ENCODE assay signal across 28 cellular contexts in the genomic region with DNA sequence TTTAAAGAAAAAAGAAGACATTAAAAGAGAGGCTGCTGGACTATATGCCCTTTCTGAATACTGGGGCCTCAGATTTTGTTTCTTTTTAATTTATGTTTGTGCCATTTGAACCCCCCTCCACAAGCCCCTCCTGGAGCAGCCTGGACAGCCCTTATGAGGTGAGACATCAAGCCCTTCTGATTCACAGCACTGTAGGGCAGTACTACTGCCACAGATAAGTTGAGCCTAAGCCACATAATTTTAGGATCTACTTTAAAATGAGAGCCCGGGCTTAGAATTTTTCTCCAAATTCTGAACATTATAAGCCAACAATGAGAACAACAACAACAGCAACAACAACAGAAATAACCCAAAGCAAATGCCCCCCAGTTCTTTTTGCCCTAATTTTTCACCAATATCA.
DNase-seq lines count a peak whose midpoint lies in the region; ATAC-seq and TF ChIP-seq lines count a peak whose summit lies in the region.
"Had no signal": no experiment of that assay in that cellular context is flagged by ENCODE, and none has a peak within 500 bp of the region (broad histone marks: within the 10 kb centered on the region; RNA-seq: fewer than 3 reads in every experiment).

No MANE protein-coding gene starts in this region.

- no peaks in the 10 kb centered on the region for H3K36me3 ChIP-seq in WERI-Rb-1
- H3K36me3 ChIP-seq: gastroesophageal sphincter, left lung, tibial nerve had no signal

- H3K4me1 Mint-ChIP-seq in HFFc6 (ENCODE audit: low read depth), result peaks cover 43% of the 10 kb centered on the region
- H3K4me1 Mint-ChIP-seq: mesothelial cell of epicardium had no signal

- ATAC-seq in GM19351 (IDR thresholded peaks at IDR 0.05; ENCODE audit: unreplicated experiment), result no peak
- ATAC-seq in HG03342 (IDR thresholded peaks at IDR 0.05; ENCODE audit: unreplicated experiment), result no peak
- ATAC-seq: activated T-cell treated with anti-CD3 and anti-CD28 coated beads, Interleukin-2, amount 50 U/mL, for 72 hours; gastroesophageal sphincter; K562 had no signal

- H3K9me3 ChIP-seq in WERI-Rb-1 (ENCODE audit: severe bottlenecking), result no peaks in the 10 kb centered on the region
- H3K9me3 ChIP-seq: gastroesophageal sphincter, left lung, tibial nerve had no signal

- no peak for TF ChIP-seq CTCF in HFFc6 (IDR thresholded peaks at IDR 0.05)
- TF ChIP-seq CTCF in WERI-Rb-1 (IDR thresholded peaks at IDR 0.05; ENCODE audit: low read depth, low read length), result no peak

- no peaks in the 10 kb centered on the region for H3K36me3 Mint-ChIP-seq in HFFc6 (ENCODE audit: low read depth)
- H3K36me3 Mint-ChIP-seq: mesothelial cell of epicardium had no signal

- H3K27ac Mint-ChIP-seq in HFFc6, result peak overlapping the region; percentile 35; the same call in 1 of the 2 replicates
- H3K27ac Mint-ChIP-seq: activated T-cell treated with anti-CD3 and anti-CD28 coated beads, Interleukin-2, amount 50 U/mL, for 72 hours; mesothelial cell of epicardium; T-helper 1 cell treated with Interleukin-12 subunit alpha and Interleukin-12 subunit beta and Interleukin-4 antibody, amounts not matched to agents 30 μg/mL and 1 μg/mL, for 36 hours had no signal

- H3K4me3 ChIP-seq in WERI-Rb-1 (ENCODE audit: low read depth, low read length), result no peak overlapping the region
- H3K4me3 ChIP-seq: dorsolateral prefrontal cortex, gastroesophageal sphincter, K562, left lung, SK-N-MC, tibial nerve had no signal

- no peaks in the 10 kb centered on the region for H3K9me3 Mint-ChIP-seq in HFFc6
- H3K9me3 Mint-ChIP-seq: mesothelial cell of epicardium; T-helper 1 cell treated with Interleukin-12 subunit alpha and Interleukin-12 subunit beta and Interleukin-4 antibody, amounts not matched to agents 30 μg/mL and 1 μg/mL, for 36 hours had no signal

- peak overlapping the region; percentile 4; the same call in 1 of the 2 replicates for H3K4me3 Mint-ChIP-seq in HFFc6
- H3K4me3 Mint-ChIP-seq: activated T-cell treated with anti-CD3 and anti-CD28 coated beads, Interleukin-2, amount 50 U/mL, for 72 hours; mesothelial cell of epicardium; T-helper 1 cell treated with Interleukin-12 subunit alpha and Interleukin-12 subunit beta and Interleukin-4 antibody, amounts not matched to agents 30 μg/mL and 1 μg/mL, for 36 hours had no signal

- peaks cover 6% of the 10 kb centered on the region for H3K27me3 Mint-ChIP-seq in HFFc6 (ENCODE audit: insufficient read depth)

- no peak for DNase-seq in HFFc6
- DNase-seq in WERI-Rb-1, result no peak
- peak; percentile 50 for DNase-seq in glomerular visceral epithelial cell (ENCODE audit: extremely low spot score)
- peak; percentile 47 for DNase-seq in renal cortical epithelial cell (ENCODE audit: low read depth)
- DNase-seq in NCI-H345 (lab: John Stamatoyannopoulos, UW), result no peak
- DNase-seq: activated CD4-positive, alpha-beta T cell treated with anti-CD3 and anti-CD28 coated beads, Interleukin-2, amount 50 U/mL, for 48 hours; activated CD4-positive, CD25-positive, alpha-beta regulatory T cell treated with anti-CD3 and anti-CD28 coated beads, Interleukin-2, amount 50 U/mL, for 72 hours; activated T-cell treated with anti-CD3 and anti-CD28 coated beads, Interleukin-2, amount 50 U/mL, for 72 hours; C1 segment of cervical spinal cord; DMS53; dorsolateral prefrontal cortex; hypothalamus; left lung; NCI-H1092 treated with DMSO at 0.1 percent for 48 hours; NCI-H187; NCI-H524; OCI-M1; posterior cingulate gyrus; stimulated activated CD4-positive, alpha-beta T cell treated with anti-CD3 and anti-CD28 coated beads, Interleukin-12 subunit alpha, Interleukin-12 subunit beta, amount 100 ng/mL, for 4 hours; stimulated activated CD4-positive, alpha-beta T cell treated with anti-CD3 and anti-CD28 coated beads, Interleukin-4, amount 100 ng/mL, for 1 hour had no signal

- H3K27me3 ChIP-seq in WERI-Rb-1 (ENCODE audit: insufficient read depth, low read depth, severe bottlenecking), result no peaks in the 10 kb centered on the region
- H3K27me3 ChIP-seq: left lung, tibial nerve had no signal

- H3K27ac ChIP-seq in WERI-Rb-1, result peak overlapping the region; percentile 82
- H3K27ac ChIP-seq: dorsolateral prefrontal cortex, gastroesophageal sphincter, left lung, SK-N-MC, tibial nerve had no signal

Comparison
In these comparisons a context has a peak if more than half of its experiments do, and no peak if none do; other contexts are left out.
1. DNase-seq: peak in glomerular visceral epithelial cell (single experiment) and renal cortical epithelial cell (single experiment); none in HFFc6 (single experiment), WERI-Rb-1 (single experiment) and NCI-H345 (single experiment).